Comparison of ENCODE assay signal across 17 cellular contexts in genomic region chr1:209886219-209886536, GRCh38. TPM values are rescaled to one million over a fixed set of nuclear protein-coding genes. Genes with fewer than 3 reads are reported as not detected.
DNase-seq lines count a peak whose midpoint lies in the region; ATAC-seq and TF ChIP-seq lines count a peak whose summit lies in the region.
"Had no signal": no experiment of that assay in that cellular context is flagged by ENCODE, and none has a peak within 500 bp of the region (broad histone marks: within the 10 kb centered on the region; RNA-seq: fewer than 3 reads in every experiment).

No MANE protein-coding gene starts in this region.

- no peaks in the 10 kb centered on the region for H3K36me3 Mint-ChIP-seq in activated naive CD4-positive, alpha-beta T cell treated with anti-CD3 and anti-CD28 coated beads, Interleukin-2, amount 50 U/mL, for 72 hours
- H3K36me3 Mint-ChIP-seq in CD4-positive, alpha-beta memory T cell: no peaks in the 10 kb centered on the region
- H3K36me3 Mint-ChIP-seq: brain had no signal

- peaks cover 3% of the 10 kb centered on the region for H3K4me1 ChIP-seq in hepatocyte (ENCODE audit: insufficient read depth)
- no peaks in the 10 kb centered on the region for H3K4me1 ChIP-seq in CD4-positive, alpha-beta memory T cell (ENCODE audit: insufficient read depth, low read length)
- H3K4me1 ChIP-seq: transverse colon had no signal

- no peaks in the 10 kb centered on the region for H4K20me1 ChIP-seq in hepatocyte (ENCODE audit: insufficient read depth, poor library complexity, severe bottlenecking)

- no peaks in the 10 kb centered on the region for H3K4me1 Mint-ChIP-seq in CD4-positive, alpha-beta memory T cell

- H3K9me2 ChIP-seq in hepatocyte (replicated peaks; ENCODE audit: insufficient read depth): no peaks in the 10 kb centered on the region

- no peak overlapping the region for H3K4me3 Mint-ChIP-seq in CD4-positive, alpha-beta memory T cell
- H3K4me3 Mint-ChIP-seq: brain had no signal

- no peak overlapping the region for H3K4me2 ChIP-seq in hepatocyte

- H3K27ac ChIP-seq in hepatocyte: no peak overlapping the region
- H3K27ac ChIP-seq in CD4-positive, alpha-beta memory T cell (ENCODE audit: low read depth, low read length): no peak overlapping the region
- H3K27ac ChIP-seq: SK-N-MC, transverse colon had no signal

- no peaks in the 10 kb centered on the region for H3K27me3 ChIP-seq in hepatocyte
- H3K27me3 ChIP-seq in CD4-positive, alpha-beta memory T cell (ENCODE audit: insufficient read depth, low read length): no peaks in the 10 kb centered on the region
- H3K27me3 ChIP-seq: transverse colon had no signal

- no peaks in the 10 kb centered on the region for H3K79me2 ChIP-seq in hepatocyte

- no peak overlapping the region for H2AFZ ChIP-seq in hepatocyte

- H3K4me3 ChIP-seq in AG09309 (ENCODE audit: control insufficient read depth, low read depth, low read length) (no peak overlapping the region), hepatocyte (no peak overlapping the region)
- no peak overlapping the region for H3K4me3 ChIP-seq in CD4-positive, alpha-beta memory T cell (ENCODE audit: low read length in 2 of 2)
- H3K4me3 ChIP-seq: K562, mucosa of descending colon, SK-N-MC, transverse colon had no signal

- H3K36me3 ChIP-seq in hepatocyte (replicated peaks; ENCODE audit: insufficient read depth, low read depth): no peaks in the 10 kb centered on the region
- H3K36me3 ChIP-seq in CD4-positive, alpha-beta memory T cell (ENCODE audit: insufficient read depth, low read length): no peaks in the 10 kb centered on the region
- H3K36me3 ChIP-seq: transverse colon had no signal

- peak; percentile 25 for TF ChIP-seq CTCF in AG09309 (IDR thresholded peaks at IDR 0.05; ENCODE audit: control insufficient read depth, insufficient read depth, low read depth, low read length, missing control alignments)
- TF ChIP-seq CTCF in hepatocyte (IDR thresholded peaks at IDR 0.05; ENCODE audit: poor library complexity): peak; percentile 6

- CTCF ChIA-PET in CD4-positive, alpha-beta memory T cell (lab: Charles Lee; ENCODE audit: partially characterized antibody): no interaction called here

- in situ Hi-C loops in SK-MEL-5 (cut with HindIII; ENCODE audit: low pct_unique_long_range_greater_than_20kb, low sequenced_read_pairs): no loop called here

- intact Hi-C loops in CD4-positive, alpha-beta memory T cell (cut with micrococcal nuclease): no loop called here

- peaks cover 25 to 31% of the 10 kb centered on the region in 2 donors for H3K27me3 Mint-ChIP-seq in CD4-positive, alpha-beta memory T cell
- H3K27me3 Mint-ChIP-seq: brain had no signal

- ATAC-seq in activated naive CD4-positive, alpha-beta T cell treated with anti-CD3 and anti-CD28 coated beads, Interleukin-2, amount 50 U/mL, for 72 hours: no peak
- ATAC-seq in HG03378 (IDR thresholded peaks at IDR 0.05; ENCODE audit: unreplicated experiment) (no peak), HG03280 (IDR thresholded peaks at IDR 0.05; ENCODE audit: unreplicated experiment) (no peak)
- ATAC-seq: K562, mucosa of descending colon had no signal

- no peaks in the 10 kb centered on the region for H3K9me3 Mint-ChIP-seq in activated naive CD4-positive, alpha-beta T cell treated with anti-CD3 and anti-CD28 coated beads, Interleukin-2, amount 50 U/mL, for 72 hours
- H3K9me3 Mint-ChIP-seq in CD4-positive, alpha-beta memory T cell: no peaks in the 10 kb centered on the region
- H3K9me3 Mint-ChIP-seq: brain had no signal

- DNase-seq in AG09309 (ENCODE audit: low read depth) (no peak), H4 (ENCODE audit: low spot score) (peak; percentile 28), SK-MEL-5 (ENCODE audit: low read depth, low spot score) (peak; percentile 70), hepatocyte (ENCODE audit: low spot score) (no peak)
- no peak for DNase-seq in activated naive CD4-positive, alpha-beta T cell treated with anti-CD3 and anti-CD28 coated beads, Interleukin-2, amount 50 U/mL, for 72 hours (ENCODE audit: low spot score in 2 of 2)
- DNase-seq in CD4-positive, alpha-beta memory T cell: no peak
- DNase-seq: activated gamma-delta T cell treated with Interleukin-2 at 50 U/mL for 16 hours; mucosa of descending colon; NCI-H2029; stimulated activated CD4-positive, alpha-beta T cell treated with anti-CD3 and anti-CD28 coated beads, Interleukin-1b, Interleukin-23, amount 100 ng/mL, for 48 hours; stimulated activated CD8-positive, alpha-beta memory T cell treated with anti-CD3 and anti-CD28 coated beads, Interleukin-4, amount 100 ng/mL, for 48 hours; transverse colon had no signal

- H3K27ac Mint-ChIP-seq in activated naive CD4-positive, alpha-beta T cell treated with anti-CD3 and anti-CD28 coated beads, Interleukin-2, amount 50 U/mL, for 72 hours: peak overlapping the region in 1 of 2 donors; percentile 31
- H3K27ac Mint-ChIP-seq in CD4-positive, alpha-beta memory T cell: no peak overlapping the region

- no peaks in the 10 kb centered on the region for H3K9me3 ChIP-seq in hepatocyte (ENCODE audit: low read depth)
- H3K9me3 ChIP-seq in CD4-positive, alpha-beta memory T cell (ENCODE audit: control insufficient read depth in 1 of 2, low read length in 2 of 2): no peaks in the 10 kb centered on the region
- H3K9me3 ChIP-seq: mucosa of descending colon, transverse colon had no signal

- POLR2A ChIA-PET in CD4-positive, alpha-beta memory T cell (lab: Charles Lee; ENCODE audit: partially characterized antibody): no interaction called here

- WGBS in hepatocyte (ENCODE audit: low lambda C conversion rate, missing lambda C conversion rate): 25% methylated on average over 1 of the region's 1 CpG

RNA-seq across cellular contexts. Expression of gene SYT14, which starts 51.8 kb away (rescaled TPM):
- 3.1 TPM in 2 replicates for total RNA-seq in H4 (2014; rRNA removed; shearing (Covaris generic))
- 14.7 TPM in 2 replicates for total RNA-seq in SK-MEL-5 (2014; rRNA removed; shearing (Covaris generic))
- polyA plus RNA-seq in SK-MEL-5 (2015; cell fraction: cytosol; rRNA removed): 2.7 and 3.4 TPM in 2 replicates
- polyA plus RNA-seq in SK-MEL-5 (2015; cell fraction: nucleus; rRNA removed): 5.3 and 6.4 TPM in 2 replicates
- 1.4 TPM in 2 replicates for total RNA-seq in hepatocyte
- 0.29 and 1.0 TPM in 2 replicates for polyA plus RNA-seq in hepatocyte
- total RNA-seq in activated naive CD4-positive, alpha-beta T cell treated with anti-CD3 and anti-CD28 coated beads, Interleukin-2, amount 50 U/mL, for 72 hours: not detected
- not detected for total RNA-seq in CD4-positive, alpha-beta memory T cell
- polyA plus RNA-seq in CD4-positive, alpha-beta memory T cell: not detected
- total RNA-seq: K562 had no signal

RNA-seq across cellular contexts. Expression of gene UTP25, which starts 58.4 kb away (rescaled TPM):
- 5.6 and 5.7 TPM in 2 replicates for total RNA-seq in H4 (2014; rRNA removed; shearing (Covaris generic))
- total RNA-seq in SK-MEL-5 (2014; rRNA removed; shearing (Covaris generic)): 17.0 and 18.0 TPM in 2 replicates
- 7.9 and 9.9 TPM in 2 replicates for polyA plus RNA-seq in SK-MEL-5 (2015; cell fraction: cytosol; rRNA removed)
- polyA plus RNA-seq in SK-MEL-5 (2015; cell fraction: nucleus; rRNA removed): 18.1 and 18.2 TPM in 2 replicates
- 8.0 and 8.3 TPM in 2 replicates for total RNA-seq in hepatocyte
- polyA plus RNA-seq in hepatocyte: 3.2 and 5.2 TPM in 2 replicates
- total RNA-seq in activated naive CD4-positive, alpha-beta T cell treated with anti-CD3 and anti-CD28 coated beads, Interleukin-2, amount 50 U/mL, for 72 hours: 10 to 100 TPM; 11.3 to 11.4 TPM
- 10 to 100 TPM; 13.4 to 13.6 TPM for total RNA-seq in CD4-positive, alpha-beta memory T cell
- 1 to 10 TPM; 3.7 to 5.4 TPM for polyA plus RNA-seq in CD4-positive, alpha-beta memory T cell

Comparison
In these comparisons a context has a peak if more than half of its experiments do, and no peak if none do; other contexts are left out.
1. DNase-seq: peak in H4 (single experiment) and SK-MEL-5 (single experiment); none in AG09309 (single experiment), hepatocyte (single experiment), activated naive CD4-positive, alpha-beta T cell treated with anti-CD3 and anti-CD28 coated beads, Interleukin-2, amount 50 U/mL, for 72 hours (0 of 2) and CD4-positive, alpha-beta memory T cell (0 of 5).